ENCODE assay signal across 8 cellular contexts in genomic region chr12:11023387-11023786, GRCh38. TPM values are rescaled to one million over a fixed set of nuclear protein-coding genes. Genes with fewer than 3 reads are reported as not detected.
"Had no signal": no experiment of that assay in that cellular context is flagged by ENCODE, and none has a peak within 500 bp of the region (broad histone marks: within the 10 kb centered on the region; RNA-seq: fewer than 3 reads in every experiment).

No MANE protein-coding gene starts in this region.

- H3K4me3 Mint-ChIP-seq: GM23338, H9, IgD-negative memory B cell had no signal

- ATAC-seq: GM23338 had no signal

- H3K27me3 Mint-ChIP-seq: IgD-negative memory B cell had no signal

- FAIRE-seq: H1, H54, HTR-8/SVneo had no signal

- H3K4me3 ChIP-seq: GM23338 had no signal

- H3K4me1 Mint-ChIP-seq: H9 had no signal

- H2AFZ ChIP-seq: GM23338 had no signal

- H3K27ac Mint-ChIP-seq: GM23338, H9, IgD-negative memory B cell had no signal

- DNase-seq: H9, HCEC 1CT, KBM-7 had no signal

- H3K4me2 ChIP-seq: GM23338 had no signal

RNA-seq across cellular contexts. Expression of gene TAS2R19, which starts 1.0 kb away (rescaled TPM):
- polyA plus RNA-seq: IgD-negative memory B cell had no signal

RNA-seq across cellular contexts. Expression of gene TAS2R31, which starts 7.8 kb away (rescaled TPM):
- polyA plus RNA-seq: GM23338, IgD-negative memory B cell had no signal

RNA-seq across cellular contexts. Expression of gene TAS2R20, which starts 25.3 kb away (rescaled TPM):
- polyA plus RNA-seq: GM23338, IgD-negative memory B cell had no signal

RNA-seq across cellular contexts. Expression of gene TAS2R50, which starts 36.7 kb away (rescaled TPM):
- polyA plus RNA-seq: GM23338, IgD-negative memory B cell had no signal

RNA-seq across cellular contexts. Expression of gene TAS2R46, which starts 38.7 kb away (rescaled TPM):
- total RNA-seq: H1 had no signal
- polyA plus RNA-seq: IgD-negative memory B cell had no signal
